In the genomic region with DNA sequence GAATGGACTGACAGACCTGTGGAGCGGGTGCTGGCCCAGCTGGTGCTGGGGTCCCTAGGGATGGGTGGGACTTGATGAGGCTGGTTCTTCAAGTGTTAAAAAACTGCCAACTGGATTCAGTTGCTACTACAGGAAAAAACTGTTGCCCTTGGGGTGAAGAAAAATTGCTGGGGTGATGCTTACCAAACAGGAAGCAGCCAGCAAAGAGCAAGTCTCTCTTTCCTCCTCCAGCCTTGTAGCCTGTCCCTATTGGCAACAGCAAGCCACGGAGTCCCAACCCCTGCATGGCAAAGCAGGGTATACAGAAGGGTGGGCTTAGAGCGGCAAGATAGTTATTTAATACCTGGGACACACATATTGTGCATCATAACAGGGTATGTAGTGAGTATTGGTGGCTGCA, we compare ENCODE assay signal across 32 cellular contexts.
"Had no signal": no experiment of that assay in that cellular context is flagged by ENCODE, and none has a peak within 500 bp of the region (broad histone marks: within the 10 kb centered on the region; RNA-seq: fewer than 3 reads in every experiment).

No MANE protein-coding gene starts in this region.

- H3K36me3 ChIP-seq: ascending aorta, cardiac muscle cell, left lung, lower lobe of right lung, pancreas, prostate gland, thoracic aorta, uterus had no signal

- DNase-seq: activated CD4-positive, alpha-beta memory T cell treated with anti-CD3 and anti-CD28 coated beads, Interleukin-2, amount 10 ng/mL, durations not matched to agents 7 days and 5 days; activated CD4-positive, alpha-beta T cell treated with anti-CD3 and anti-CD28 coated beads, Interleukin-2, amount 10 ng/mL, durations not matched to agents 24 days and 14 days; activated CD4-positive, CD25-positive, alpha-beta regulatory T cell treated with anti-CD3 and anti-CD28 coated beads, Interleukin-2, amount 50 U/mL, for 72 hours; activated CD8-positive, alpha-beta memory T cell treated with anti-CD3 and anti-CD28 coated beads, Interleukin-2, amount 10 ng/mL, durations not matched to agents 7 days and 5 days; activated T-cell treated with anti-CD3 and anti-CD28 coated beads, Interleukin-2, amount 50 U/mL, for 48 hours; dorsolateral prefrontal cortex; effector memory CD4-positive, alpha-beta T cell; left lung; lower lobe of right lung; mesenchymal stem cell; pancreas; retina; stimulated activated CD4-positive, alpha-beta T cell treated with anti-CD3 and anti-CD28 coated beads, Interleukin-12 subunit alpha, Interleukin-12 subunit beta, amount 100 ng/mL, for 4 hours; stimulated activated CD4-positive, alpha-beta T cell treated with anti-CD3 and anti-CD28 coated beads, Interleukin-4, amount 100 ng/mL, for 24 hours; uterus had no signal

- H3K27me3 ChIP-seq: ascending aorta, cardiac muscle cell, left lung, pancreas, uterus had no signal

- H3K9me3 Mint-ChIP-seq: activated CD4-positive, alpha-beta memory T cell treated with anti-CD3 and anti-CD28 coated beads, Interleukin-2, amount 10 ng/mL, durations not matched to agents 7 days and 5 days; activated CD4-positive, alpha-beta T cell treated with anti-CD3 and anti-CD28 coated beads, Interleukin-2, amount 10 ng/mL, durations not matched to agents 24 days and 14 days; activated T-helper 2 cell treated with anti-CD3 and anti-CD28 coated beads, Interferon-gamma antibody, Interleukin-2, Interleukin-4, amounts not matched to agents 10 μg/mL and 5 μg/mL and 100 μg/mL, durations not matched to agents 14 hours and 24 hours and 36 hours; brain; natural killer cell treated with Interleukin-12 subunit alpha and Interleukin-12 subunit beta and Interleukin-15 and Interleukin-18, amount 100 ng/mL, for 72 hours; stimulated activated effector memory CD8-positive, alpha-beta T cell treated with anti-CD3 and anti-CD28 coated beads, Interleukin-12 subunit alpha, Interleukin-12 subunit beta, amount 100 ng/mL, for 72 hours; stimulated activated naive CD8-positive, alpha-beta T cell treated with anti-CD3 and anti-CD28 coated beads, Interleukin-15, Interleukin-2, amounts not matched to agents 100 ng/mL and 50 ng/mL, for 24 hours; T-helper 2 cell treated with Interferon-gamma antibody and Interleukin-4, amounts not matched to agents 5 μg/mL and 100 μg/mL, for 36 hours; type B pancreatic cell had no signal

- H3K9me3 ChIP-seq: ascending aorta, left lung, lower lobe of right lung, pancreas, prostate gland, thoracic aorta, uterus had no signal

- H3K4me3 Mint-ChIP-seq: activated CD4-positive, alpha-beta memory T cell treated with anti-CD3 and anti-CD28 coated beads, Interleukin-2, amount 10 ng/mL, durations not matched to agents 7 days and 5 days; activated CD4-positive, alpha-beta T cell treated with anti-CD3 and anti-CD28 coated beads, Interleukin-2, amount 10 ng/mL, durations not matched to agents 24 days and 14 days; activated CD8-positive, alpha-beta memory T cell treated with anti-CD3 and anti-CD28 coated beads, Interleukin-2, amount 10 ng/mL, durations not matched to agents 7 days and 5 days; activated naive CD8-positive, alpha-beta T cell; brain; natural killer cell treated with Interleukin-12 subunit alpha and Interleukin-12 subunit beta and Interleukin-15 and Interleukin-18, amount 100 ng/mL, for 72 hours; stimulated activated effector memory CD8-positive, alpha-beta T cell treated with anti-CD3 and anti-CD28 coated beads, Interleukin-12 subunit alpha, Interleukin-12 subunit beta, amount 100 ng/mL, for 72 hours; stimulated activated naive CD8-positive, alpha-beta T cell treated with anti-CD3 and anti-CD28 coated beads, Interleukin-15, Interleukin-2, amounts not matched to agents 100 ng/mL and 50 ng/mL, for 24 hours; T-helper 2 cell treated with Interferon-gamma antibody and Interleukin-4, amounts not matched to agents 5 μg/mL and 100 μg/mL, for 36 hours; type B pancreatic cell had no signal

- H3K27me3 Mint-ChIP-seq: activated CD4-positive, alpha-beta T cell treated with anti-CD3 and anti-CD28 coated beads, Interleukin-2, amount 10 ng/mL, durations not matched to agents 24 days and 14 days; activated CD8-positive, alpha-beta memory T cell treated with anti-CD3 and anti-CD28 coated beads, Interleukin-2, amount 10 ng/mL, durations not matched to agents 7 days and 5 days; activated naive CD8-positive, alpha-beta T cell; brain; stimulated activated naive CD8-positive, alpha-beta T cell treated with anti-CD3 and anti-CD28 coated beads, Interleukin-15, Interleukin-2, amounts not matched to agents 100 ng/mL and 50 ng/mL, for 24 hours; type B pancreatic cell had no signal

- H3K27ac ChIP-seq: ascending aorta, cardiac muscle cell, coronary artery, dorsolateral prefrontal cortex, lower lobe of right lung, pancreas, prostate gland, skin epidermis, thoracic aorta, uterus had no signal

- ATAC-seq: activated CD8-positive, alpha-beta memory T cell treated with anti-CD3 and anti-CD28 coated beads, Interleukin-2, amount 10 ng/mL, durations not matched to agents 7 days and 5 days; left lung; lower lobe of right lung; natural killer cell treated with Interleukin-12 subunit alpha and Interleukin-12 subunit beta and Interleukin-15 and Interleukin-18, amount 100 ng/mL, for 72 hours; pancreas; sciatic nerve; stimulated activated effector memory CD8-positive, alpha-beta T cell treated with anti-CD3 and anti-CD28 coated beads, Interleukin-12 subunit alpha, Interleukin-12 subunit beta, amount 100 ng/mL, for 72 hours had no signal

- H3K4me3 ChIP-seq: ascending aorta, cardiac muscle cell, coronary artery, dorsolateral prefrontal cortex, left lung, lower lobe of right lung, pancreas, prostate gland, skin epidermis, thoracic aorta, uterus had no signal

- FAIRE-seq: frontal cortex, pancreas, TTC549 had no signal

- H3K27ac Mint-ChIP-seq: activated CD4-positive, alpha-beta memory T cell treated with anti-CD3 and anti-CD28 coated beads, Interleukin-2, amount 10 ng/mL, durations not matched to agents 7 days and 5 days; activated CD4-positive, alpha-beta T cell treated with anti-CD3 and anti-CD28 coated beads, Interleukin-2, amount 10 ng/mL, durations not matched to agents 24 days and 14 days; activated CD8-positive, alpha-beta memory T cell treated with anti-CD3 and anti-CD28 coated beads, Interleukin-2, amount 10 ng/mL, durations not matched to agents 7 days and 5 days; activated naive CD8-positive, alpha-beta T cell; activated T-helper 2 cell treated with anti-CD3 and anti-CD28 coated beads, Interferon-gamma antibody, Interleukin-2, Interleukin-4, amounts not matched to agents 10 μg/mL and 5 μg/mL and 100 μg/mL, durations not matched to agents 14 hours and 24 hours and 36 hours; brain; natural killer cell treated with Interleukin-12 subunit alpha and Interleukin-12 subunit beta and Interleukin-15 and Interleukin-18, amount 100 ng/mL, for 72 hours; stimulated activated effector memory CD8-positive, alpha-beta T cell treated with anti-CD3 and anti-CD28 coated beads, Interleukin-12 subunit alpha, Interleukin-12 subunit beta, amount 100 ng/mL, for 72 hours; stimulated activated naive CD8-positive, alpha-beta T cell treated with anti-CD3 and anti-CD28 coated beads, Interleukin-15, Interleukin-2, amounts not matched to agents 100 ng/mL and 50 ng/mL, for 24 hours; T-helper 2 cell treated with Interferon-gamma antibody and Interleukin-4, amounts not matched to agents 5 μg/mL and 100 μg/mL, for 36 hours; type B pancreatic cell had no signal

- H3K4me1 Mint-ChIP-seq: activated CD4-positive, alpha-beta memory T cell treated with anti-CD3 and anti-CD28 coated beads, Interleukin-2, amount 10 ng/mL, durations not matched to agents 7 days and 5 days; activated CD4-positive, alpha-beta T cell treated with anti-CD3 and anti-CD28 coated beads, Interleukin-2, amount 10 ng/mL, durations not matched to agents 24 days and 14 days; activated CD8-positive, alpha-beta memory T cell treated with anti-CD3 and anti-CD28 coated beads, Interleukin-2, amount 10 ng/mL, durations not matched to agents 7 days and 5 days; brain; stimulated activated effector memory CD8-positive, alpha-beta T cell treated with anti-CD3 and anti-CD28 coated beads, Interleukin-12 subunit alpha, Interleukin-12 subunit beta, amount 100 ng/mL, for 72 hours had no signal

- H3K4me1 ChIP-seq: ascending aorta, left lung, lower lobe of right lung, pancreas, prostate gland, uterus had no signal
